8 cellular contexts compared by ENCODE assay signal in genomic region chr9:79583957-79584654, GRCh38. TPM values are rescaled to one million over a fixed set of nuclear protein-coding genes. Genes with fewer than 3 reads are reported as not detected.
DNase-seq lines count a peak whose midpoint lies in the region; ATAC-seq and TF ChIP-seq lines count a peak whose summit lies in the region.

No MANE protein-coding gene starts in this region.

- H3K36me3 Mint-ChIP-seq in activated CD4-positive, alpha-beta T cell treated with anti-CD3 and anti-CD28 coated beads, Interleukin-2, amount 10 ng/mL, durations not matched to agents 7 days and 5 days (ENCODE audit: low read depth): peaks cover 48% of the 10 kb centered on the region
- peaks cover 13% of the 10 kb centered on the region for H3K36me3 Mint-ChIP-seq in activated T-helper 1 cell treated with anti-CD3 and anti-CD28 coated beads, Interleukin-12 subunit alpha, Interleukin-12 subunit beta, Interleukin-2, Interleukin-4 antibody, amounts not matched to agents 30 ng/mL and 10 ng/mL and 1 ng/mL, durations not matched to agents 14 hours and 24 hours and 36 hours (ENCODE audit: low read depth)

- no peak overlapping the region for H3K27ac Mint-ChIP-seq in activated CD4-positive, alpha-beta T cell treated with anti-CD3 and anti-CD28 coated beads, Interleukin-2, amount 10 ng/mL, durations not matched to agents 7 days and 5 days
- H3K27ac Mint-ChIP-seq in activated T-helper 1 cell treated with anti-CD3 and anti-CD28 coated beads, Interleukin-12 subunit alpha, Interleukin-12 subunit beta, Interleukin-2, Interleukin-4 antibody, amounts not matched to agents 30 ng/mL and 10 ng/mL and 1 ng/mL, durations not matched to agents 14 hours and 24 hours and 36 hours: no peak overlapping the region

- peak; percentile 75 for ATAC-seq in GM18505 (IDR thresholded peaks at IDR 0.05; ENCODE audit: unreplicated experiment)
- peak; percentile 87 for ATAC-seq in HG03066 (IDR thresholded peaks at IDR 0.05; ENCODE audit: low read depth, unreplicated experiment)
- ATAC-seq in left lung: peak; percentile 92

- no peak for TF ChIP-seq CTCF in left lung (IDR thresholded peaks at IDR 0.05)

- peak; percentile 27 for DNase-seq in activated CD4-positive, alpha-beta T cell treated with anti-CD3 and anti-CD28 coated beads, Interleukin-2, amount 10 ng/mL, durations not matched to agents 7 days and 5 days
- DNase-seq in left lung (peak; percentile 81 to 85), T-helper 9 cell (no peak), NCI-H524 (lab: John Stamatoyannopoulos, UW) (no peak), NK-92 (lab: John Stamatoyannopoulos, UW; ENCODE audit: unreplicated experiment) (no peak)
- DNase-seq in activated T-helper 1 cell treated with anti-CD3 and anti-CD28 coated beads, Interleukin-12 subunit alpha, Interleukin-12 subunit beta, Interleukin-2, Interleukin-4 antibody, amounts not matched to agents 30 ng/mL and 10 ng/mL and 1 ng/mL, durations not matched to agents 14 hours and 24 hours and 36 hours (ENCODE audit: low spot score): no peak

- H3K27me3 ChIP-seq in left lung: no peaks in the 10 kb centered on the region

- no peaks in the 10 kb centered on the region for H3K9me3 Mint-ChIP-seq in activated CD4-positive, alpha-beta T cell treated with anti-CD3 and anti-CD28 coated beads, Interleukin-2, amount 10 ng/mL, durations not matched to agents 7 days and 5 days
- no peaks in the 10 kb centered on the region for H3K9me3 Mint-ChIP-seq in activated T-helper 1 cell treated with anti-CD3 and anti-CD28 coated beads, Interleukin-12 subunit alpha, Interleukin-12 subunit beta, Interleukin-2, Interleukin-4 antibody, amounts not matched to agents 30 ng/mL and 10 ng/mL and 1 ng/mL, durations not matched to agents 14 hours and 24 hours and 36 hours

- H3K4me3 ChIP-seq in left lung: no peak overlapping the region

- H3K4me3 Mint-ChIP-seq in activated CD4-positive, alpha-beta T cell treated with anti-CD3 and anti-CD28 coated beads, Interleukin-2, amount 10 ng/mL, durations not matched to agents 7 days and 5 days: no peak overlapping the region
- no peak overlapping the region for H3K4me3 Mint-ChIP-seq in activated T-helper 1 cell treated with anti-CD3 and anti-CD28 coated beads, Interleukin-12 subunit alpha, Interleukin-12 subunit beta, Interleukin-2, Interleukin-4 antibody, amounts not matched to agents 30 ng/mL and 10 ng/mL and 1 ng/mL, durations not matched to agents 14 hours and 24 hours and 36 hours

- H3K36me3 ChIP-seq in left lung: no peaks in the 10 kb centered on the region

- intact Hi-C loops in left lung (cut with DNase I): no loop called here
- intact Hi-C loops in activated T-helper 1 cell treated with anti-CD3 and anti-CD28 coated beads, Interleukin-12 subunit alpha, Interleukin-12 subunit beta, Interleukin-2, Interleukin-4 antibody, amounts not matched to agents 30 ng/mL and 10 ng/mL and 1 ng/mL, durations not matched to agents 14 hours and 24 hours and 36 hours (cut with micrococcal nuclease): loop anchor here (1.0 to 2.0 kb wide), 2 partner anchors 9 to 41 kb away; no protein-coding TSS in a partner anchor

- CTCF ChIA-PET in activated CD4-positive, alpha-beta T cell treated with anti-CD3 and anti-CD28 coated beads, Interleukin-2, amount 10 ng/mL, durations not matched to agents 7 days and 5 days (lab: Charles Lee): interaction anchor here (0.6 to 1.6 kb wide), 4 partner anchors 12 to 22 kb away, joined by 3 to 4 read pairs (median 3); partner anchors contain the start of gene TLE4

- H3K27ac ChIP-seq in left lung: peak overlapping the region in 1 of 2 donors; percentile 80

- no peaks in the 10 kb centered on the region for H3K27me3 Mint-ChIP-seq in activated CD4-positive, alpha-beta T cell treated with anti-CD3 and anti-CD28 coated beads, Interleukin-2, amount 10 ng/mL, durations not matched to agents 7 days and 5 days
- H3K27me3 Mint-ChIP-seq in activated T-helper 1 cell treated with anti-CD3 and anti-CD28 coated beads, Interleukin-12 subunit alpha, Interleukin-12 subunit beta, Interleukin-2, Interleukin-4 antibody, amounts not matched to agents 30 ng/mL and 10 ng/mL and 1 ng/mL, durations not matched to agents 14 hours and 24 hours and 36 hours (ENCODE audit: insufficient read depth): no peaks in the 10 kb centered on the region

- no peaks in the 10 kb centered on the region for H3K9me3 ChIP-seq in left lung

- POLR2A ChIA-PET in activated CD4-positive, alpha-beta T cell treated with anti-CD3 and anti-CD28 coated beads, Interleukin-2, amount 10 ng/mL, durations not matched to agents 7 days and 5 days (lab: Charles Lee): no interaction called here

- no peak for TF ChIP-seq POLR2A in GM18505 (IDR thresholded peaks at IDR 0.05; ENCODE audit: borderline replicate concordance, extremely low read depth, insufficient read depth, insufficient read length)

- H3K4me1 ChIP-seq in left lung: peaks cover 0 to 59% of the 10 kb centered on the region in 2 donors

- H3K4me1 Mint-ChIP-seq in activated CD4-positive, alpha-beta T cell treated with anti-CD3 and anti-CD28 coated beads, Interleukin-2, amount 10 ng/mL, durations not matched to agents 7 days and 5 days: peaks cover 50% of the 10 kb centered on the region
- H3K4me1 Mint-ChIP-seq in activated T-helper 1 cell treated with anti-CD3 and anti-CD28 coated beads, Interleukin-12 subunit alpha, Interleukin-12 subunit beta, Interleukin-2, Interleukin-4 antibody, amounts not matched to agents 30 ng/mL and 10 ng/mL and 1 ng/mL, durations not matched to agents 14 hours and 24 hours and 36 hours (ENCODE audit: low read depth): peaks cover 50% of the 10 kb centered on the region

RNA-seq across cellular contexts. Expression of gene TLE4, which starts 12.3 kb away (rescaled TPM):
- 10 to 100 TPM; 38.0 to 38.4 TPM for total RNA-seq in activated CD4-positive, alpha-beta T cell treated with anti-CD3 and anti-CD28 coated beads, Interleukin-2, amount 10 ng/mL, durations not matched to agents 7 days and 5 days
- total RNA-seq in left lung: 10 to 100 TPM; 21.6 to 36.1 TPM
- total RNA-seq in activated T-helper 1 cell treated with anti-CD3 and anti-CD28 coated beads, Interleukin-12 subunit alpha, Interleukin-12 subunit beta, Interleukin-2, Interleukin-4 antibody, amounts not matched to agents 30 ng/mL and 10 ng/mL and 1 ng/mL, durations not matched to agents 14 hours and 24 hours and 36 hours: 25.1 and 25.4 TPM in 2 replicates

Comparison
In these comparisons a context has a peak if more than half of its experiments do, and no peak if none do; other contexts are left out.
1. DNase-seq: peak in activated CD4-positive, alpha-beta T cell treated with anti-CD3 and anti-CD28 coated beads, Interleukin-2, amount 10 ng/mL, durations not matched to agents 7 days and 5 days (single experiment) and left lung (2 of 2); none in T-helper 9 cell (single experiment), NCI-H524 (0 of 2), activated T-helper 1 cell treated with anti-CD3 and anti-CD28 coated beads, Interleukin-12 subunit alpha, Interleukin-12 subunit beta, Interleukin-2, Interleukin-4 antibody, amounts not matched to agents 30 ng/mL and 10 ng/mL and 1 ng/mL, durations not matched to agents 14 hours and 24 hours and 36 hours (single experiment) and NK-92 (single experiment).
2. Peak in every context shown above with its lines, with median percentiles within 50 percentile points of each other: ATAC-seq.